ENCODE assay signal across 10 cellular contexts in genomic region chr11:114147389-114148382, GRCh38.
DNase-seq lines count a peak whose midpoint lies in the region; ATAC-seq, FAIRE-seq and TF ChIP-seq lines count a peak whose summit lies in the region.
"Had no signal": no experiment of that assay in that cellular context is flagged by ENCODE, and none has a peak within 500 bp of the region (broad histone marks: within the 10 kb centered on the region; RNA-seq: fewer than 3 reads in every experiment).

No MANE protein-coding gene starts in this region.

- H3K9me3 ChIP-seq in lower lobe of right lung, result no peaks in the 10 kb centered on the region

- ATAC-seq in lower lobe of right lung, result peak; percentile 28 to 59

- DNase-seq in NB4 (ENCODE audit: low read depth) (peak; percentile 61), coronary artery (ENCODE audit: low spot score) (no peak), lower lobe of right lung (no peak), substantia nigra (lab: John Stamatoyannopoulos, UW) (peak in 1 of 49 donors; percentile 48), RCC 7860 (ENCODE audit: low spot score) (no peak), NCI-H146 treated with DMSO at 0.1 percent for 48 hours (lab: John Stamatoyannopoulos, UW; ENCODE audit: unreplicated experiment) (no peak), A172 (ENCODE audit: low spot score) (no peak)
- no peak for DNase-seq in stimulated activated naive CD4-positive, alpha-beta T cell (lab: John Stamatoyannopoulos, UW)
- DNase-seq: MV-4-11, PC-9 had no signal

- TF ChIP-seq CTCF in NB4 (IDR thresholded peaks at IDR 0.05; ENCODE audit: low read depth, low read length) (no peak), coronary artery (IDR thresholded peaks at IDR 0.05) (no peak), lower lobe of right lung (IDR thresholded peaks at IDR 0.05) (no peak)

- H3K36me3 ChIP-seq in lower lobe of right lung, result no peaks in the 10 kb centered on the region

- intact Hi-C loops in lower lobe of right lung (cut with DNase I), result no loop called here

- H3K4me1 ChIP-seq in lower lobe of right lung, result peaks cover 81% of the 10 kb centered on the region

- TF ChIP-seq POLR2A in NB4 (IDR thresholded peaks at IDR 0.05; ENCODE audit: extremely low read depth, insufficient read length), result no peak

- no peaks in the 10 kb centered on the region for H3K27me3 ChIP-seq in lower lobe of right lung (ENCODE audit: low read depth)

- FAIRE-seq in RCC 7860 (lab: Jason Lieb, UNC), result no peak

- no peak overlapping the region for H3K4me3 ChIP-seq in NB4 (ENCODE audit: low read depth, low read length)
- H3K4me3 ChIP-seq in coronary artery, result peak overlapping the region; percentile 12
- no peak overlapping the region for H3K4me3 ChIP-seq in lower lobe of right lung
- H3K4me3 ChIP-seq: PC-9 had no signal

- peak overlapping the region; percentile 98 to 99 for H3K27ac ChIP-seq in coronary artery
- H3K27ac ChIP-seq in lower lobe of right lung, result peak overlapping the region; percentile 44
- H3K27ac ChIP-seq in substantia nigra (ENCODE audit: low read depth, low read length, poor library complexity, severe bottlenecking), result peak overlapping the region; percentile 33
- H3K27ac ChIP-seq: PC-9 had no signal

Comparison
In these comparisons a context has a peak if more than half of its experiments do, and no peak if none do; other contexts are left out.
1. H3K27ac ChIP-seq: peak in every context shown above with its lines; median percentile 98 in coronary artery; 44 in lower lobe of right lung; 33 in substantia nigra.